ENCODE assay signal across 19 cellular contexts in the genomic region with DNA sequence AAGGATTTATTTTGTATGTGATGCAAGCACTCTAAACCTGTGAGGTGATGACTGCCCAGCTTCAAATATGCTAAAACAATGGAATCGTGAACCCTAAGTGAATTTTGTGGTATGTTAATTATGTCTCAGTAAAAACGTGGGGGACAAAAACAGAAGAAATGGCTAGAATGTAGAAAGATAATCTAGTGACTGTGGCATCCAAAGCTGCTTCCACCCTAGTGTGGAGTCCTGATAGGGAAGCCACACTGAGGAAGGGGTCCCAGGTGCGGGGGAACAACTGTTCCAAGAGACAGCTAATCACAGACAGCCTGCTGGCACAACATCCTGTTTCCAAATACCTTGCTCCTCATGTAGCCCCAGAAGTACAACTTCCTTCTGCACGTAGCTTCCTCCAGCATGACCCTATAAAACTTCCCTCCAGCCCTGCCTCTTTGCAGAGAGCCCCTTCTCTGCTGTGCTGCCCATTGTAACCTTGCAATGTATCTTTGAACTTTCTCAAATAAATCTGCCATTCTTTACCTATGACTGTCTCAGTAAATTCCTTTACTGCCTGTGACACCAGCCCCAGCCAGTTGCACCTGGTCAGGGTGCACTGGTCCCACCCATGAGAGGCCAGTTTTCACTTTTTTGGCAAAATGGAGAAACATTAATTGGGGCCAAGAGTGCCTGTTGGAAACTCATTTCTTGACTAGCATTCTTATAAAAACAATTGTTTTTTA. TPM values are rescaled to one million over a fixed set of nuclear protein-coding genes. Genes with fewer than 3 reads are reported as not detected.
A peak's percentile ranks its signal among the peaks of the same experiment; 100 is the strongest.
DNase-seq lines count a peak whose midpoint lies in the region; ATAC-seq, FAIRE-seq and TF ChIP-seq lines count a peak whose summit lies in the region.
"Had no signal": no experiment of that assay in that cellular context is flagged by ENCODE, and none has a peak within 500 bp of the region (broad histone marks: within the 10 kb centered on the region; RNA-seq: fewer than 3 reads in every experiment).

No MANE protein-coding gene starts in this region.

- H3K79me1 ChIP-seq in trophoblast cell (ENCODE audit: low read length): no peaks in the 10 kb centered on the region

- H3K9me3 Mint-ChIP-seq in activated CD8-positive, alpha-beta T cell treated with anti-CD3 and anti-CD28 coated beads, Interleukin-2, amount 10 ng/mL, durations not matched to agents 7 days and 5 days (ENCODE audit: insufficient read depth): no peaks in the 10 kb centered on the region
- H3K9me3 Mint-ChIP-seq in progenitor cell of endocrine pancreas (ENCODE audit: low read depth): no peaks in the 10 kb centered on the region
- H3K9me3 Mint-ChIP-seq: activated naive CD4-positive, alpha-beta T cell treated with anti-CD3 and anti-CD28 coated beads for 36 hours; dendritic cell treated with granulocyte-macrophage colony-stimulating factor and Interleukin-4, amounts not matched to agents 40 ng/mL and 50 ng/mL, for 4 days had no signal

- H4K91ac ChIP-seq in trophoblast cell (ENCODE audit: low read depth, low read length): no peak overlapping the region

- H3K4me1 ChIP-seq in OCI-LY7 (ENCODE audit: insufficient read depth, low read length, poor library complexity, severe bottlenecking): peaks cover 9% of the 10 kb centered on the region
- peaks cover 3 to 5% of the 10 kb centered on the region in 2 experiments for H3K4me1 ChIP-seq in trophoblast cell (ENCODE audit: control insufficient read depth in 1 of 2, insufficient read depth in 2 of 2, low read length in 2 of 2)

- no peak for TF ChIP-seq CTCF in OCI-LY7 (conservative IDR thresholded peaks at IDR 0.05; ENCODE audit: low read length)
- TF ChIP-seq CTCF in RWPE1 (conservative IDR thresholded peaks at IDR 0.05; ENCODE audit: low read depth): no peak
- TF ChIP-seq CTCF in progenitor cell of endocrine pancreas (IDR thresholded peaks at IDR 0.05; ENCODE audit: unreplicated experiment): no peak
- no peak for TF ChIP-seq CTCF in D721Med (IDR thresholded peaks at IDR 0.05; ENCODE audit: insufficient read depth, missing control alignments)

- ATAC-seq in activated CD8-positive, alpha-beta T cell treated with anti-CD3 and anti-CD28 coated beads, Interleukin-2, amount 10 ng/mL, durations not matched to agents 7 days and 5 days: peak; percentile 39
- ATAC-seq: right cardiac atrium had no signal

- H3K4me2 ChIP-seq in OCI-LY7 (ENCODE audit: low read length): peak overlapping the region; percentile 41; the same call in 1 of the 2 replicates
- no peak overlapping the region for H3K4me2 ChIP-seq in trophoblast cell (ENCODE audit: low read length)

- H3K27me3 Mint-ChIP-seq in activated CD8-positive, alpha-beta T cell treated with anti-CD3 and anti-CD28 coated beads, Interleukin-2, amount 10 ng/mL, durations not matched to agents 7 days and 5 days (ENCODE audit: low read depth): no peaks in the 10 kb centered on the region
- H3K27me3 Mint-ChIP-seq in progenitor cell of endocrine pancreas: peaks cover 3% of the 10 kb centered on the region
- H3K27me3 Mint-ChIP-seq: dendritic cell treated with granulocyte-macrophage colony-stimulating factor and Interleukin-4, amounts not matched to agents 40 ng/mL and 50 ng/mL, for 4 days had no signal

- no peak overlapping the region for H3K4me3 Mint-ChIP-seq in activated CD8-positive, alpha-beta T cell treated with anti-CD3 and anti-CD28 coated beads, Interleukin-2, amount 10 ng/mL, durations not matched to agents 7 days and 5 days
- H3K4me3 Mint-ChIP-seq in progenitor cell of endocrine pancreas (ENCODE audit: low read depth): no peak overlapping the region
- H3K4me3 Mint-ChIP-seq: activated naive CD4-positive, alpha-beta T cell treated with anti-CD3 and anti-CD28 coated beads for 36 hours; CD4-positive, CD25-positive, alpha-beta regulatory T cell; dendritic cell treated with granulocyte-macrophage colony-stimulating factor and Interleukin-4, amounts not matched to agents 40 ng/mL and 50 ng/mL, for 4 days had no signal

- H2BK5ac ChIP-seq in trophoblast cell (ENCODE audit: low read depth, low read length, poor library complexity): no peak overlapping the region

- FAIRE-seq in D721Med (lab: Jason Lieb, UNC): no peak
- FAIRE-seq: HTR-8/SVneo had no signal

- no peak overlapping the region for H2AK5ac ChIP-seq in trophoblast cell (ENCODE audit: low read length)

- no peaks in the 10 kb centered on the region for H3K36me3 Mint-ChIP-seq in activated CD8-positive, alpha-beta T cell treated with anti-CD3 and anti-CD28 coated beads, Interleukin-2, amount 10 ng/mL, durations not matched to agents 7 days and 5 days (ENCODE audit: low read depth)
- no peaks in the 10 kb centered on the region for H3K36me3 Mint-ChIP-seq in progenitor cell of endocrine pancreas (ENCODE audit: insufficient read depth)
- H3K36me3 Mint-ChIP-seq: CD4-positive, CD25-positive, alpha-beta regulatory T cell had no signal

- H2AFZ ChIP-seq in OCI-LY7 (ENCODE audit: low read length) (peak overlapping the region; percentile 73), trophoblast cell (ENCODE audit: insufficient read depth, low read length, poor library complexity) (no peak overlapping the region)
- H2AFZ ChIP-seq: GM23248 had no signal

- WGBS in trophoblast cell (ENCODE audit: extremely low coverage, insufficient coverage, insufficient read length): no CpG with 5 or more reads among the region's 4 CpGs

- H4K12ac ChIP-seq in trophoblast cell (ENCODE audit: low read depth, low read length): no peak overlapping the region

- H3K79me2 ChIP-seq in OCI-LY7 (ENCODE audit: insufficient read depth, low read depth, low read length) (no peaks in the 10 kb centered on the region), trophoblast cell (ENCODE audit: control insufficient read depth, insufficient read depth, low read length, poor library complexity) (no peaks in the 10 kb centered on the region)

- intact Hi-C loops in OCI-LY7 (cut with micrococcal nuclease; ENCODE audit: unreplicated experiment): no loop called here

- peaks cover 4% of the 10 kb centered on the region; the same call in 1 of the 2 replicates for H3K9me3 ChIP-seq in OCI-LY7 (ENCODE audit: low read length)
- no peaks in the 10 kb centered on the region for H3K9me3 ChIP-seq in trophoblast cell (ENCODE audit: insufficient read depth, low read depth, low read length)

- H3K27ac Mint-ChIP-seq in activated CD8-positive, alpha-beta T cell treated with anti-CD3 and anti-CD28 coated beads, Interleukin-2, amount 10 ng/mL, durations not matched to agents 7 days and 5 days: peak overlapping the region; percentile 68
- H3K27ac Mint-ChIP-seq in progenitor cell of endocrine pancreas: no peak overlapping the region
- H3K27ac Mint-ChIP-seq: activated naive CD4-positive, alpha-beta T cell treated with anti-CD3 and anti-CD28 coated beads for 36 hours; dendritic cell treated with granulocyte-macrophage colony-stimulating factor and Interleukin-4, amounts not matched to agents 40 ng/mL and 50 ng/mL, for 4 days had no signal

- CTCF ChIA-PET in OCI-LY7 (lab: Charles Lee; ENCODE audit: unreplicated experiment) (no interaction called here), RWPE1 (lab: Yijun Ruan, JAX) (interaction anchor here (0.8 to 1.5 kb wide), 3 partner anchors 8 to 590 kb away, joined by 3 to 6 read pairs (median 3); a partner anchor contains a TSS)
- CTCF ChIA-PET in activated CD8-positive, alpha-beta T cell treated with anti-CD3 and anti-CD28 coated beads, Interleukin-2, amount 10 ng/mL, durations not matched to agents 7 days and 5 days (lab: Charles Lee): interaction anchor here (1.4 to 3.4 kb wide), 2 partner anchors 36 to 107 kb away, joined by 3 to 12 read pairs; no protein-coding TSS in a partner anchor

- H2BK120ac ChIP-seq in trophoblast cell (ENCODE audit: insufficient read depth, low read length, poor library complexity): no peak overlapping the region

- H4K8ac ChIP-seq in trophoblast cell (ENCODE audit: low read depth, low read length): no peak overlapping the region

- no peak overlapping the region for H2BK12ac ChIP-seq in trophoblast cell (ENCODE audit: low read length)

- POLR2A ChIA-PET in OCI-LY7 (lab: Charles Lee) (interaction anchor here (1.2 kb wide), 1 partner anchor 22 kb away, joined by 9 read pairs; a partner anchor contains a TSS), RWPE1 (lab: Yijun Ruan, JAX; ENCODE audit: low non-redundant PET) (no interaction called here)
- POLR2A ChIA-PET in activated CD8-positive, alpha-beta T cell treated with anti-CD3 and anti-CD28 coated beads, Interleukin-2, amount 10 ng/mL, durations not matched to agents 7 days and 5 days (lab: Charles Lee): interaction anchor here (1.7 kb wide), 1 partner anchor 22 kb away, joined by 5 read pairs; a partner anchor contains a TSS

- H3K9ac ChIP-seq in trophoblast cell (ENCODE audit: low read length): peak overlapping the region; percentile 70
- H3K9ac ChIP-seq: GM23248 had no signal

- BruUV-seq in OCI-LY7 (replicated peaks; lab: Mats Ljungman, UMichigan): no TSS peak

- H3K4ac ChIP-seq in trophoblast cell (ENCODE audit: low read depth, low read length): no peak overlapping the region

- no peaks in the 10 kb centered on the region for H3K9me2 ChIP-seq in OCI-LY7 (ENCODE audit: insufficient read depth, low read length)

- H3K14ac ChIP-seq in trophoblast cell (ENCODE audit: low read length): no peak overlapping the region

- H3K27me3 ChIP-seq in trophoblast cell (ENCODE audit: insufficient read depth, low read length): no peaks in the 10 kb centered on the region
- H3K27me3 ChIP-seq: brain microvascular endothelial cell had no signal

- H3K4me3 ChIP-seq in Jurkat, Clone E6-1 (ENCODE audit: low read length): peak overlapping the region; percentile 2; the same call in 1 of the 2 replicates
- H3K4me3 ChIP-seq in OCI-LY7 (ENCODE audit: low read depth, low read length, poor library complexity, severe bottlenecking) (no peak overlapping the region), trophoblast cell (ENCODE audit: low read depth, low read length) (no peak overlapping the region)
- H3K4me3 ChIP-seq: esophagus squamous epithelium, GM23248 had no signal

- H3K23ac ChIP-seq in trophoblast cell (ENCODE audit: low read length): no peak overlapping the region

- no peak overlapping the region for H3K18ac ChIP-seq in trophoblast cell (ENCODE audit: low read length)

- H3K4me1 Mint-ChIP-seq in activated CD8-positive, alpha-beta T cell treated with anti-CD3 and anti-CD28 coated beads, Interleukin-2, amount 10 ng/mL, durations not matched to agents 7 days and 5 days (ENCODE audit: low read depth): peaks cover 9% of the 10 kb centered on the region
- H3K4me1 Mint-ChIP-seq in progenitor cell of endocrine pancreas (ENCODE audit: low read depth): no peaks in the 10 kb centered on the region

- H3K27ac ChIP-seq in OCI-LY7 (ENCODE audit: low read depth, low read length, poor library complexity, severe bottlenecking) (no peak overlapping the region), trophoblast cell (ENCODE audit: low read depth, low read length) (no peak overlapping the region), RWPE1 (no peak overlapping the region)
- H3K27ac ChIP-seq: brain microvascular endothelial cell, esophagus squamous epithelium, GM23248 had no signal

- H4K20me1 ChIP-seq in OCI-LY7 (ENCODE audit: insufficient read depth, low read length): no peaks in the 10 kb centered on the region

- DNase-seq in Jurkat, Clone E6-1 (ENCODE audit: low read depth, low spot score): peak; percentile 79
- DNase-seq in OCI-LY7 (ENCODE audit: low spot score) (peak; percentile 48), trophoblast cell (peak in 1 of 2 donors; percentile 50), RWPE1 (ENCODE audit: low spot score) (no peak), progenitor cell of endocrine pancreas (ENCODE audit: low spot score, unreplicated experiment) (no peak), D721Med (ENCODE audit: insufficient read length, low spot score) (no peak)
- no peak for DNase-seq in activated CD8-positive, alpha-beta T cell treated with anti-CD3 and anti-CD28 coated beads, Interleukin-2, amount 10 ng/mL, durations not matched to agents 7 days and 5 days
- DNase-seq: activated naive CD4-positive, alpha-beta T cell treated with anti-CD3 and anti-CD28 coated beads for 36 hours; brain microvascular endothelial cell; esophagus squamous epithelium; GM23248; midbrain; NCI-H2171 treated with DMSO at 0.1 percent for 48 hours; right cardiac atrium had no signal

- H3K36me3 ChIP-seq in OCI-LY7 (ENCODE audit: insufficient read depth, low read length) (no peaks in the 10 kb centered on the region), trophoblast cell (ENCODE audit: control insufficient read depth in 1 of 2, insufficient read depth in 2 of 2, low read length in 2 of 2) (no peaks in the 10 kb centered on the region)
- H3K36me3 ChIP-seq: brain microvascular endothelial cell, esophagus squamous epithelium had no signal

RNA-seq across cellular contexts. Expression of a gene that starts 4.9 kb away (rescaled TPM):
- not detected for polyA plus RNA-seq in Jurkat, Clone E6-1 (2012; ENCODE audit: insufficient read depth, insufficient read length)
- not detected in 2 replicates for total RNA-seq in OCI-LY7 (2014; rRNA removed; shearing (Covaris generic))
- total RNA-seq in OCI-LY7 (2022) (not detected in 2 replicates), progenitor cell of endocrine pancreas (not detected in 2 replicates)
- not detected for total RNA-seq in activated CD8-positive, alpha-beta T cell treated with anti-CD3 and anti-CD28 coated beads, Interleukin-2, amount 10 ng/mL, durations not matched to agents 7 days and 5 days
- polyA plus RNA-seq in trophoblast cell (2013): not detected in 2 replicates
- total RNA-seq: activated naive CD4-positive, alpha-beta T cell treated with anti-CD3 and anti-CD28 coated beads for 36 hours; CD4-positive, CD25-positive, alpha-beta regulatory T cell; Daoy; esophagus squamous epithelium; GM23248; kidney epithelial cell; right cardiac atrium had no signal
- polyA plus RNA-seq: GM23248, right cardiac atrium had no signal

RNA-seq across cellular contexts. Expression of a gene that starts 22.0 kb away (rescaled TPM):
- 353 TPM for polyA plus RNA-seq in Jurkat, Clone E6-1 (2012; ENCODE audit: insufficient read depth, insufficient read length)
- total RNA-seq in OCI-LY7 (2014; rRNA removed; shearing (Covaris generic)): 146 and 184 TPM in 2 replicates
- total RNA-seq in OCI-LY7 (2022): 326 and 350 TPM in 2 replicates
- total RNA-seq in activated CD8-positive, alpha-beta T cell treated with anti-CD3 and anti-CD28 coated beads, Interleukin-2, amount 10 ng/mL, durations not matched to agents 7 days and 5 days: 100 to 1,000 TPM; 335 to 336 TPM
- polyA plus RNA-seq in trophoblast cell (2013): 170 and 172 TPM in 2 replicates
- 214 and 223 TPM in 2 replicates for total RNA-seq in progenitor cell of endocrine pancreas

RNA-seq across cellular contexts. Expression of a gene that starts 28.6 kb away (rescaled TPM):
- 312 TPM for polyA plus RNA-seq in Jurkat, Clone E6-1 (2012; ENCODE audit: insufficient read depth, insufficient read length)
- total RNA-seq in OCI-LY7 (2014; rRNA removed; shearing (Covaris generic)): 309 and 344 TPM in 2 replicates
- 183 and 216 TPM in 2 replicates for total RNA-seq in OCI-LY7 (2022)
- total RNA-seq in activated CD8-positive, alpha-beta T cell treated with anti-CD3 and anti-CD28 coated beads, Interleukin-2, amount 10 ng/mL, durations not matched to agents 7 days and 5 days: 100 to 1,000 TPM; 176 to 184 TPM
- 123 TPM in 2 replicates for polyA plus RNA-seq in trophoblast cell (2013)
- total RNA-seq in progenitor cell of endocrine pancreas: 114 and 119 TPM in 2 replicates

RNA-seq across cellular contexts. Expression of a gene that starts 50.3 kb away (rescaled TPM):
- 47.3 TPM for polyA plus RNA-seq in Jurkat, Clone E6-1 (2012; ENCODE audit: insufficient read depth, insufficient read length)
- total RNA-seq in OCI-LY7 (2014; rRNA removed; shearing (Covaris generic)): 69.7 and 86.3 TPM in 2 replicates
- total RNA-seq in OCI-LY7 (2022): 139 and 146 TPM in 2 replicates
- total RNA-seq in activated CD8-positive, alpha-beta T cell treated with anti-CD3 and anti-CD28 coated beads, Interleukin-2, amount 10 ng/mL, durations not matched to agents 7 days and 5 days: 100 to 1,000 TPM; 125 to 126 TPM
- 12.4 and 12.8 TPM in 2 replicates for polyA plus RNA-seq in trophoblast cell (2013)
- total RNA-seq in progenitor cell of endocrine pancreas: 113 and 123 TPM in 2 replicates

RNA-seq across cellular contexts. Expression of a gene that starts 51.5 kb away (rescaled TPM):
- polyA plus RNA-seq in Jurkat, Clone E6-1 (2012; ENCODE audit: insufficient read depth, insufficient read length): 28.0 TPM
- total RNA-seq in OCI-LY7 (2014; rRNA removed; shearing (Covaris generic)): 54.2 and 68.3 TPM in 2 replicates
- 63.2 and 63.7 TPM in 2 replicates for total RNA-seq in OCI-LY7 (2022)
- total RNA-seq in activated CD8-positive, alpha-beta T cell treated with anti-CD3 and anti-CD28 coated beads, Interleukin-2, amount 10 ng/mL, durations not matched to agents 7 days and 5 days: 1 to 10 TPM; 3.8 to 6.0 TPM
- polyA plus RNA-seq in trophoblast cell (2013): 12.7 and 13.7 TPM in 2 replicates
- total RNA-seq in progenitor cell of endocrine pancreas: 44.9 and 48.5 TPM in 2 replicates

Comparison
In these comparisons a context has a peak if more than half of its experiments do, and no peak if none do; other contexts are left out.
1. DNase-seq: peak in Jurkat, Clone E6-1 (single experiment) and OCI-LY7 (single experiment); none in activated CD8-positive, alpha-beta T cell treated with anti-CD3 and anti-CD28 coated beads, Interleukin-2, amount 10 ng/mL, durations not matched to agents 7 days and 5 days (single experiment), RWPE1 (single experiment), progenitor cell of endocrine pancreas (single experiment) and D721Med (single experiment).